15 cellular contexts compared by ENCODE assay signal in the genomic region with DNA sequence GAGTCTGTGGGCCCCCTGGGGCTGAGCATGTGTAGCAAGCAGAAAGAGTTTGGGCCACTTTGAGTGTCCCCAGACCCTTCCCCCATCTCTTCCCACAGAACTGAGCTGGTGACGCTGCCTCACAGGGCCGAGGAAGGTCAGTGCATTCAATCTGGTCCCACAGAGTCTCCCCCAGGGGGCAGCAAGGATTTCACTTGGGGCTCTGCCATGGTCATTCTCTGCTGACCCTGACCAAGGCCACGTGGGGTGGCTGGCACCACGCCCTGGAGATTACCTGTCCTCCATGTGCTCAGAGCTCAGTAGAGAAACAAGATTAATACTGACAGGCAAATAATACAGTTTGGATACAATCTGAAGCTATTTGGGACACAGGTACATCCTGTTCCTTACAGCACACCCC. TPM values are rescaled to one million over a fixed set of nuclear protein-coding genes. Genes with fewer than 3 reads are reported as not detected.
"Had no signal": no experiment of that assay in that cellular context is flagged by ENCODE, and none has a peak within 500 bp of the region (broad histone marks: within the 10 kb centered on the region; RNA-seq: fewer than 3 reads in every experiment).

No MANE protein-coding gene starts in this region.

- H3K27me3 ChIP-seq: breast epithelium, ovary, vagina had no signal

- H3K9me3 ChIP-seq: breast epithelium, heart left ventricle, ovary, tibial artery, vagina had no signal

- H3K36me3 ChIP-seq: breast epithelium, heart left ventricle, ovary, tibial artery, vagina had no signal

- ATAC-seq: activated T-cell treated with anti-CD3 and anti-CD28 coated beads, Interleukin-2, amount 50 U/mL, for 4 hours; heart left ventricle; left ventricle myocardium superior had no signal

- H3K4me3 ChIP-seq: breast epithelium, heart left ventricle, ovary, tibial artery, vagina had no signal

- H3K27ac ChIP-seq: heart left ventricle, ovary, tibial artery, vagina had no signal

- DNase-seq: activated CD4-positive, alpha-beta T cell treated with anti-CD3 and anti-CD28 coated beads, Interleukin-2, amount 50 U/mL, for 48 hours; activated CD4-positive, CD25-positive, alpha-beta regulatory T cell treated with anti-CD3 and anti-CD28 coated beads, Interleukin-2, amount 50 U/mL, for 72 hours; activated gamma-delta T cell treated with Interleukin-2 at 50 U/mL for 16 hours; activated naive CD8-positive, alpha-beta T cell treated with anti-CD3 and anti-CD28 coated beads for 36 hours; activated T-cell treated with anti-CD3 and anti-CD28 coated beads, Interleukin-2, amount 50 U/mL, for 4 hours; anterior cingulate cortex; heart left ventricle; kidney; left ventricle myocardium superior; ovary had no signal

- H3K4me1 ChIP-seq: breast epithelium, heart left ventricle, tibial artery, vagina had no signal

- FAIRE-seq: frontal cortex, kidney had no signal

RNA-seq across cellular contexts. Expression of a gene that starts 30.2 kb away (rescaled TPM):
- total RNA-seq: activated naive CD8-positive, alpha-beta T cell treated with anti-CD3 and anti-CD28 coated beads for 36 hours; T-helper 2 cell treated with Interferon-gamma antibody and Interleukin-4, amounts not matched to agents 100 ng/mL and 5 ng/mL, for 36 hours had no signal
